ENCODE assay signal across 23 cellular contexts in the genomic region with DNA sequence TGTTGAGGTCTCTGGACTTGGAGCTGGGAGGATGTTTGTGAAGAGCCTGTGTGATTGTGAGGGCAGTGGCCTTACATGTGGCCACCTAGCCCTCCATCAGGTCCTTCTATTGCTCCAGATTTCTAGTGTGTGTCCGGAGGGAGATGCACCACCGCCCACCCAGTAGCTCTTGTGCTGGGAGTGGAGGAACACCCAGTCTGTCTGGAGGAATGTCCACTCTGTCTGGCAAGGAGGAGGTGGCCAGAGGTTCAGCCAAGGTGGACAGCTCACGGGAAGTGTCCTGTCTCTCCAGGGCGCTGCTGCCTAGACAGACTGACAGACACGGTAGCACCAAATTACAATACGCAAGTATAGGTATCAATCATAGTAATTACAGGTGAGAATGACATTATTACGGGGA. TPM values are rescaled to one million over a fixed set of nuclear protein-coding genes. Genes with fewer than 3 reads are reported as not detected.
DNase-seq lines count a peak whose midpoint lies in the region; TF ChIP-seq lines count a peak whose summit lies in the region.
"Had no signal": no experiment of that assay in that cellular context is flagged by ENCODE, and none has a peak within 500 bp of the region (broad histone marks: within the 10 kb centered on the region; RNA-seq: fewer than 3 reads in every experiment).

No MANE protein-coding gene starts in this region.

- 100% methylated on average over 4 of the region's 7 CpGs for WGBS in mesenchymal stem cell
- WGBS in trophoblast cell (ENCODE audit: extremely low coverage, insufficient coverage, insufficient read length) = no CpG with 5 or more reads among the region's 7 CpGs

- H4K12ac ChIP-seq in trophoblast cell (ENCODE audit: low read depth, low read length) = no peak overlapping the region

- no peak for DNase-seq in cardiac muscle cell (ENCODE audit: low read depth in 1 of 2, low spot score in 1 of 2)
- no peak for DNase-seq in right atrium auricular region (ENCODE audit: low spot score)
- no peak for DNase-seq in mesenchymal stem cell
- no peak for DNase-seq in trophoblast cell
- DNase-seq in NCI-H345 (lab: John Stamatoyannopoulos, UW) = no peak
- DNase-seq in T1000 (lab: John Stamatoyannopoulos, UW) = no peak
- no peak for DNase-seq in kidney tubule cell (ENCODE audit: low spot score)
- DNase-seq: AML-193; Caco-2; Calu3; CD4-positive, alpha-beta T cell; CD8-positive, alpha-beta T cell; DMS 273 treated with DMSO at 0.1 percent for 48 hours; DMS153; DMS53; DMS79; DND-41; EL; GF-D8 had no signal

- H2BK12ac ChIP-seq in mesenchymal stem cell (ENCODE audit: low read length in 2 of 2) (no peak overlapping the region), trophoblast cell (ENCODE audit: low read length) (no peak overlapping the region)

- H2AK5ac ChIP-seq in mesenchymal stem cell (ENCODE audit: low read length, severe bottlenecking) = peak overlapping the region; percentile 39
- no peak overlapping the region for H2AK5ac ChIP-seq in trophoblast cell (ENCODE audit: low read length)

- H3K4me3 ChIP-seq in cardiac muscle cell (no peak overlapping the region), right atrium auricular region (no peak overlapping the region), mesenchymal stem cell (ENCODE audit: insufficient read depth in 1 of 2, low read depth in 1 of 2, low read length in 2 of 2) (no peak overlapping the region), trophoblast cell (ENCODE audit: low read depth, low read length) (no peak overlapping the region)
- H3K4me3 ChIP-seq: A549; BLaER1 treated with 17β-estradiol and CSF1 and Interleukin-3, amounts not matched to agents 10 nM and 100 nM had no signal

- H3K79me1 ChIP-seq in mesenchymal stem cell (replicated peaks; ENCODE audit: low read length, poor library complexity, severe bottlenecking) = peaks cover 36% of the 10 kb centered on the region
- H3K79me1 ChIP-seq in trophoblast cell (ENCODE audit: low read length) = no peaks in the 10 kb centered on the region

- H3K4me2 ChIP-seq in mesenchymal stem cell (ENCODE audit: low read length, poor library complexity, severe bottlenecking) (no peak overlapping the region), trophoblast cell (ENCODE audit: low read length) (no peak overlapping the region)
- H3K4me2 ChIP-seq: A549; BLaER1 treated with 17β-estradiol and CSF1 and Interleukin-3, amounts not matched to agents 10 nM and 100 nM had no signal

- H3K23ac ChIP-seq in mesenchymal stem cell (ENCODE audit: low read length in 2 of 2) (no peak overlapping the region), trophoblast cell (ENCODE audit: low read length) (no peak overlapping the region)

- H3K27ac ChIP-seq in cardiac muscle cell (peak overlapping the region; percentile 4), right atrium auricular region (no peak overlapping the region), mesenchymal stem cell (ENCODE audit: low read length, poor library complexity, severe bottlenecking) (no peak overlapping the region), trophoblast cell (ENCODE audit: low read depth, low read length) (no peak overlapping the region)
- H3K27ac ChIP-seq: 22Rv1; A549; BLaER1 treated with 17β-estradiol and CSF1 and Interleukin-3, amounts not matched to agents 10 nM and 100 nM; C4-2B had no signal

- H3K36me3 ChIP-seq in cardiac muscle cell (no peaks in the 10 kb centered on the region), right atrium auricular region (no peaks in the 10 kb centered on the region), mesenchymal stem cell (ENCODE audit: control insufficient read depth in 1 of 2, insufficient read depth in 2 of 2, low read depth in 1 of 2, low read length in 2 of 2) (peaks cover 0 to 3% of the 10 kb centered on the region in 2 experiments), trophoblast cell (ENCODE audit: control insufficient read depth in 1 of 2, insufficient read depth in 2 of 2, low read length in 2 of 2) (no peaks in the 10 kb centered on the region)

- H3K9me3 ChIP-seq in cardiac muscle cell (ENCODE audit: low read depth) (no peaks in the 10 kb centered on the region), right atrium auricular region (no peaks in the 10 kb centered on the region), mesenchymal stem cell (ENCODE audit: control insufficient read depth, low read length) (no peaks in the 10 kb centered on the region), trophoblast cell (ENCODE audit: insufficient read depth, low read depth, low read length) (no peaks in the 10 kb centered on the region)
- H3K9me3 ChIP-seq: A549; BLaER1 treated with 17β-estradiol and CSF1 and Interleukin-3, amounts not matched to agents 10 nM and 100 nM; Caco-2 had no signal

- H3K4me1 ChIP-seq in cardiac muscle cell (ENCODE audit: low read depth) (peaks cover 12% of the 10 kb centered on the region), right atrium auricular region (no peaks in the 10 kb centered on the region), mesenchymal stem cell (ENCODE audit: control insufficient read depth, insufficient read depth, low read depth, low read length) (peaks cover 17% of the 10 kb centered on the region), trophoblast cell (ENCODE audit: control insufficient read depth in 1 of 2, insufficient read depth in 2 of 2, low read length in 2 of 2) (no peaks in the 10 kb centered on the region)
- H3K4me1 ChIP-seq: A549, Caco-2 had no signal

- H3K9ac ChIP-seq in mesenchymal stem cell (ENCODE audit: low read length) (no peak overlapping the region), trophoblast cell (ENCODE audit: low read length) (no peak overlapping the region)
- H3K9ac ChIP-seq: BLaER1 treated with 17β-estradiol and CSF1 and Interleukin-3, amounts not matched to agents 10 nM and 100 nM had no signal

- no peak overlapping the region for H3K18ac ChIP-seq in mesenchymal stem cell (ENCODE audit: low read depth in 1 of 2, low read length in 2 of 2)
- H3K18ac ChIP-seq in trophoblast cell (ENCODE audit: low read length) = peak overlapping the region; percentile 33

- H4K91ac ChIP-seq in mesenchymal stem cell (ENCODE audit: low read length) (no peak overlapping the region), trophoblast cell (ENCODE audit: low read depth, low read length) (no peak overlapping the region)

- H2BK5ac ChIP-seq in mesenchymal stem cell (ENCODE audit: low read depth, low read length, poor library complexity, severe bottlenecking) (no peak overlapping the region), trophoblast cell (ENCODE audit: low read depth, low read length, poor library complexity) (no peak overlapping the region)

- no peak overlapping the region for H4K8ac ChIP-seq in mesenchymal stem cell (ENCODE audit: low read length)
- no peak overlapping the region for H4K8ac ChIP-seq in trophoblast cell (ENCODE audit: low read depth, low read length)

- H2AFZ ChIP-seq in mesenchymal stem cell (ENCODE audit: low read depth, low read length) (no peak overlapping the region), trophoblast cell (ENCODE audit: insufficient read depth, low read length, poor library complexity) (no peak overlapping the region)

- H3K27me3 ChIP-seq in cardiac muscle cell (no peaks in the 10 kb centered on the region), right atrium auricular region (no peaks in the 10 kb centered on the region), mesenchymal stem cell (ENCODE audit: control insufficient read depth in 1 of 2, insufficient read depth in 1 of 2, low read length in 2 of 2) (no peaks in the 10 kb centered on the region), trophoblast cell (ENCODE audit: insufficient read depth, low read length) (no peaks in the 10 kb centered on the region)
- H3K27me3 ChIP-seq: BLaER1 treated with 17β-estradiol and CSF1 and Interleukin-3, amounts not matched to agents 10 nM and 100 nM had no signal

- H2BK120ac ChIP-seq in mesenchymal stem cell (ENCODE audit: low read depth, low read length) (no peak overlapping the region), trophoblast cell (ENCODE audit: insufficient read depth, low read length, poor library complexity) (no peak overlapping the region)

- H3K4ac ChIP-seq in mesenchymal stem cell (ENCODE audit: low read depth in 1 of 2, low read length in 2 of 2) (no peak overlapping the region), trophoblast cell (ENCODE audit: low read depth, low read length) (no peak overlapping the region)

- H3K79me2 ChIP-seq in trophoblast cell (ENCODE audit: control insufficient read depth, insufficient read depth, low read length, poor library complexity) = peaks cover 2% of the 10 kb centered on the region

- TF ChIP-seq CTCF in cardiac muscle cell (IDR thresholded peaks at IDR 0.05; ENCODE audit: low read depth, low read length) (no peak), right atrium auricular region (IDR thresholded peaks at IDR 0.05) (no peak)

- no peak overlapping the region for H3K14ac ChIP-seq in mesenchymal stem cell (ENCODE audit: low read length in 2 of 2)
- no peak overlapping the region for H3K14ac ChIP-seq in trophoblast cell (ENCODE audit: low read length)

- no peak overlapping the region for H2BK15ac ChIP-seq in mesenchymal stem cell (ENCODE audit: low read depth, poor library complexity, severe bottlenecking)

RNA-seq across cellular contexts. Expression of gene RPTOR, which starts 10.6 kb away (rescaled TPM):
- 24.9 and 37.9 TPM in 2 replicates for total RNA-seq in cardiac muscle cell
- 12.5 and 13.2 TPM in 2 replicates for polyA plus RNA-seq in cardiac muscle cell
- total RNA-seq in right atrium auricular region = 10 to 100 TPM; 19.9 to 22.6 TPM
- polyA plus RNA-seq in mesenchymal stem cell (2013, experiment 1 of 2) = 12.7 TPM
- 12.3 TPM for polyA plus RNA-seq in mesenchymal stem cell (2013, experiment 2 of 2)
- 10.2 and 10.8 TPM in 2 replicates for polyA plus RNA-seq in trophoblast cell (2013)
